In the genomic region with DNA sequence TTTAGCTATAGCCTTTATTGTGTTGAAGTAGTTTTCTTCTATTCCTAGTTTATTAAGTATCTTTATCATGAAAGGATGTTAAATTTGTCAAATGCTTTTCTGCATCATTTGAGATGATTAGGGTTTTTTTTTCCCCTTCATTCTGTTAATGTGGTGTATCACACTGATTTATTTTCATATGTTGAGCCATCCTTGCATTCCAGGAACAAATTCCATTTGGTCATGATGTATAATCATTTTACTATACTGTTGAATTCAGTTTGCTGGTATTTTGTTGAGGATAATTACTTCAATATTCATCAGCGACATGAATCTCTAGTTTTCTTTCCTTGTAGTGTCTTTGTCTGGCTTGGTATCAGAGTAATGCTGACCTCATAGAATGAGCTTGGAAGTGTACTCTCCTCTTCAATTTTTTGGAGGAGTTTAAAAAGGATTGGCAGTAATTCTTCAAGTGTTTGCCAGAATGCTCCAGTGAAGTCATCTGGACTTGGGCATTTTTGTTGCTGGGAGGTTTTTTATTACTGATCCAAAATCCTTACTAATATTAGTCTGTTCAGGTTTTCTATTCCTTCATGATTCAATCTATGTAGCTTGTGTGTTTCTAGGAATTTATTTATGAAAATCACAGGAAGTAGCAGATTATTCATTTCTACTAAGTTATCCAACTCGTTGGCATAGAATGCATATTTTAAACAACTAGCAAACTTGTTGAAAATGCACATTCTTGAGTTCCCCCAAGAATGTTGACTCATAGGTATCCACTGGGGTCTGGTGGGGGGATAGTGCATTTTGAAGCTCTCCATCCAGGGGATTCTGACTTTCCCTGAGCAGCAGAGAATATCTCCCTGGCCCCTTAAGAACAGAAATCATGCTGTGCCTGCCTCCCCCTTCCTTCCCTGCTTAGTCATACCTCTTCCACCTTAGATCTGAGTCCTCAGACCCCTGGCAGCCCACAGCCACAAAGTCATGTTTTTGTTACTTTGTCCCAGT, we compare ENCODE assay signal across 22 cellular contexts.
DNase-seq lines count a peak whose midpoint lies in the region; FAIRE-seq and TF ChIP-seq lines count a peak whose summit lies in the region.
"Had no signal": no experiment of that assay in that cellular context is flagged by ENCODE, and none has a peak within 500 bp of the region (broad histone marks: within the 10 kb centered on the region; RNA-seq: fewer than 3 reads in every experiment).

No MANE protein-coding gene starts in this region.

- no peak overlapping the region for H3K9ac ChIP-seq in astrocyte (ENCODE audit: low read length)
- H3K9ac ChIP-seq in mammary epithelial cell (ENCODE audit: insufficient read depth, low read length), result no peak overlapping the region
- H3K9ac ChIP-seq: BLaER1 treated with 17β-estradiol and CSF1 and Interleukin-3, amounts not matched to agents 10 nM and 100 nM had no signal

- H3K27ac ChIP-seq in astrocyte (ENCODE audit: low read depth, low read length), result peak overlapping the region; percentile 3
- no peak overlapping the region for H3K27ac ChIP-seq in mammary epithelial cell (ENCODE audit: insufficient read depth, low read depth, low read length)
- H3K27ac ChIP-seq in suprapubic skin, result no peak overlapping the region
- H3K27ac ChIP-seq: BLaER1 treated with 17β-estradiol and CSF1 and Interleukin-3, amounts not matched to agents 10 nM and 100 nM; Peyer's patch had no signal

- no peaks in the 10 kb centered on the region for H3K36me3 ChIP-seq in astrocyte (ENCODE audit: insufficient read depth, low read length)
- H3K36me3 ChIP-seq in mammary epithelial cell (ENCODE audit: insufficient read depth, low read length), result no peaks in the 10 kb centered on the region
- no peaks in the 10 kb centered on the region for H3K36me3 ChIP-seq in suprapubic skin
- H3K36me3 ChIP-seq: BLaER1 treated with 17β-estradiol and CSF1 and Interleukin-3, amounts not matched to agents 10 nM and 100 nM; Peyer's patch had no signal

- H4K20me1 ChIP-seq in astrocyte (ENCODE audit: insufficient read depth, low read length) (no peaks in the 10 kb centered on the region), mammary epithelial cell (ENCODE audit: insufficient read depth, low read length) (no peaks in the 10 kb centered on the region)
- H4K20me1 ChIP-seq: BLaER1 treated with 17β-estradiol and CSF1 and Interleukin-3, amounts not matched to agents 10 nM and 100 nM had no signal

- 6% methylated on average over 2 of the region's 2 CpGs for WGBS in mammary epithelial cell (ENCODE audit: low coverage, missing lambda C conversion rate)
- 41% methylated on average over 2 of the region's 2 CpGs for WGBS in suprapubic skin

- peaks cover 12% of the 10 kb centered on the region for H3K36me3 Mint-ChIP-seq in astrocyte (ENCODE audit: low read depth, unreplicated experiment)
- no peaks in the 10 kb centered on the region for H3K36me3 Mint-ChIP-seq in CD14-positive monocyte
- H3K36me3 Mint-ChIP-seq: CD8-positive, alpha-beta memory T cell had no signal

- FAIRE-seq in HTR-8/SVneo (lab: Jason Lieb, UNC), result peak; percentile 88
- peak; percentile 56 for FAIRE-seq in astrocyte (lab: Jason Lieb, UNC)
- FAIRE-seq: HepG2 had no signal

- no TSS peak for BruUV-seq in mammary epithelial cell (replicated peaks; lab: Mats Ljungman, UMichigan)

- DNase-seq in HTR-8/SVneo (ENCODE audit: insufficient read length, low spot score) (no peak), astrocyte (ENCODE audit: low read depth) (peak; percentile 58), fibroblast of peridontal ligament (ENCODE audit: extremely low read depth) (peak; percentile 50), mammary epithelial cell (no peak), suprapubic skin (ENCODE audit: low spot score in 2 of 2) (no peak), epidermal melanocyte (ENCODE audit: insufficient read length, low spot score) (no peak), CD14-positive monocyte (ENCODE audit: low spot score) (no peak)
- DNase-seq: Calu3; CD8-positive, alpha-beta memory T cell; DMS153; H7; HFFc6; KBM-7; NCI-H1105; NCI-H146; NCI-H2029 treated with DMSO at 0.1 percent for 48 hours; NCI-H2171 treated with DMSO at 0.1 percent for 48 hours; NCI-H446; NCI-H526; Peyer's patch had no signal

- no peak overlapping the region for H3K4me3 ChIP-seq in astrocyte (ENCODE audit: insufficient read depth, low read depth, low read length)
- H3K4me3 ChIP-seq in mammary epithelial cell (replicated peaks in 1 of 3; ENCODE audit: insufficient read depth in 1 of 3, low read depth in 2 of 3, low read length in 3 of 3), result no peak overlapping the region
- H3K4me3 ChIP-seq in suprapubic skin, result no peak overlapping the region
- H3K4me3 ChIP-seq: BLaER1 treated with 17β-estradiol and CSF1 and Interleukin-3, amounts not matched to agents 10 nM and 100 nM; Peyer's patch had no signal

- H3K9me3 ChIP-seq in astrocyte (ENCODE audit: insufficient read depth, low read depth, low read length) (peaks cover 4% of the 10 kb centered on the region), mammary epithelial cell (replicated peaks; ENCODE audit: insufficient read depth, low read length) (peaks cover 8% of the 10 kb centered on the region), suprapubic skin (peaks cover 5% of the 10 kb centered on the region)

- H3K79me2 ChIP-seq in astrocyte (ENCODE audit: insufficient read depth, low read length), result no peaks in the 10 kb centered on the region
- no peaks in the 10 kb centered on the region for H3K79me2 ChIP-seq in mammary epithelial cell (ENCODE audit: insufficient read depth, low read length)

- no peak for TF ChIP-seq CTCF in astrocyte (IDR thresholded peaks at IDR 0.05; ENCODE audit: insufficient read depth, low read depth, low read length)
- no peak for TF ChIP-seq CTCF in mammary epithelial cell (conservative IDR thresholded peaks at IDR 0.05 in 1 of 2, IDR thresholded peaks at IDR 0.05 in 1 of 2; ENCODE audit: extremely low read depth in 1 of 2, insufficient read depth in 1 of 2, low read depth in 1 of 2, low read length in 2 of 2)
- no peak for TF ChIP-seq CTCF in suprapubic skin (IDR thresholded peaks at IDR 0.05)
- TF ChIP-seq CTCF in CD14-positive monocyte (IDR thresholded peaks at IDR 0.05), result no peak

- H3K4me2 ChIP-seq in astrocyte (ENCODE audit: low read length), result peak overlapping the region; percentile 52
- H3K4me2 ChIP-seq in mammary epithelial cell (ENCODE audit: insufficient read depth, low read depth, low read length), result no peak overlapping the region
- H3K4me2 ChIP-seq: BLaER1 treated with 17β-estradiol and CSF1 and Interleukin-3, amounts not matched to agents 10 nM and 100 nM had no signal

- H3K4me1 Mint-ChIP-seq in astrocyte (ENCODE audit: low read depth, unreplicated experiment) (peaks cover 18% of the 10 kb centered on the region), CD14-positive monocyte (no peaks in the 10 kb centered on the region)
- H3K4me1 Mint-ChIP-seq: CD8-positive, alpha-beta memory T cell had no signal

- no peak for TF ChIP-seq POLR2A in suprapubic skin (IDR thresholded peaks at IDR 0.05)

- intact Hi-C loops in mammary epithelial cell (cut with micrococcal nuclease) (loop anchor here (1.0 to 2.0 kb wide), 3 partner anchors 105 to 529 kb away; no protein-coding TSS in a partner anchor), CD14-positive monocyte (cut with micrococcal nuclease) (no loop called here)

- H3K4me3 Mint-ChIP-seq in astrocyte (ENCODE audit: unreplicated experiment) (no peak overlapping the region), CD14-positive monocyte (no peak overlapping the region)
- H3K4me3 Mint-ChIP-seq: CD8-positive, alpha-beta memory T cell; HFFc6 had no signal

- peaks cover 20% of the 10 kb centered on the region for H3K9me3 Mint-ChIP-seq in astrocyte (ENCODE audit: unreplicated experiment)
- peaks cover 12 to 31% (median 26%) of the 10 kb centered on the region in 7 donors for H3K9me3 Mint-ChIP-seq in CD14-positive monocyte

- H3K4me1 ChIP-seq in astrocyte (ENCODE audit: insufficient read depth, low read length) (peaks cover 32% of the 10 kb centered on the region), mammary epithelial cell (ENCODE audit: insufficient read depth, low read length) (no peaks in the 10 kb centered on the region), suprapubic skin (peaks cover 11% of the 10 kb centered on the region)
- H3K4me1 ChIP-seq: Peyer's patch had no signal

- in situ Hi-C loops in mammary epithelial cell (cut with MboI; ENCODE audit: low sequenced_read_pairs in 2 of 2), result loop anchor here in 1 of 2 donors (25.0 kb wide), 1 partner anchor 408 kb away; no protein-coding TSS in a partner anchor

- H3K27ac Mint-ChIP-seq in astrocyte (ENCODE audit: unreplicated experiment) (peak overlapping the region; percentile 17), CD14-positive monocyte (no peak overlapping the region)
- H3K27ac Mint-ChIP-seq: CD8-positive, alpha-beta memory T cell; HFFc6 had no signal

- no peak for TF ChIP-seq EP300 in suprapubic skin (IDR thresholded peaks at IDR 0.05)

- dilution Hi-C loops in mammary epithelial cell (cut with HindIII; ENCODE audit: low sequenced_read_pairs), result no loop called here

- H3K27me3 ChIP-seq in astrocyte (ENCODE audit: insufficient read depth, low read length) (no peaks in the 10 kb centered on the region), mammary epithelial cell (ENCODE audit: insufficient read depth, low read length) (no peaks in the 10 kb centered on the region), suprapubic skin (peaks cover 7% of the 10 kb centered on the region)
- H3K27me3 ChIP-seq: BLaER1 treated with 17β-estradiol and CSF1 and Interleukin-3, amounts not matched to agents 10 nM and 100 nM; Peyer's patch had no signal

- CTCF ChIA-PET in mammary epithelial cell (lab: Charles Lee; ENCODE audit: low non-redundant PET), result no interaction called here

- H2AFZ ChIP-seq in astrocyte (ENCODE audit: low read depth, low read length) (no peak overlapping the region), mammary epithelial cell (ENCODE audit: low read depth, low read length) (no peak overlapping the region)

- H3K27me3 Mint-ChIP-seq in astrocyte (ENCODE audit: low read depth, unreplicated experiment), result peaks cover 12% of the 10 kb centered on the region
- peaks cover 4 to 5% (median 4%) of the 10 kb centered on the region in 3 donors for H3K27me3 Mint-ChIP-seq in CD14-positive monocyte (ENCODE audit: low read depth in 3 of 3)

Comparison
In these comparisons a context has a peak if more than half of its experiments do, and no peak if none do; other contexts are left out.
1. DNase-seq: peak in astrocyte (single experiment) and fibroblast of peridontal ligament (single experiment); none in HTR-8/SVneo (single experiment), mammary epithelial cell (single experiment), suprapubic skin (0 of 2), epidermal melanocyte (single experiment) and CD14-positive monocyte (single experiment).